Comparison of ENCODE assay signal across 19 cellular contexts in the genomic region with DNA sequence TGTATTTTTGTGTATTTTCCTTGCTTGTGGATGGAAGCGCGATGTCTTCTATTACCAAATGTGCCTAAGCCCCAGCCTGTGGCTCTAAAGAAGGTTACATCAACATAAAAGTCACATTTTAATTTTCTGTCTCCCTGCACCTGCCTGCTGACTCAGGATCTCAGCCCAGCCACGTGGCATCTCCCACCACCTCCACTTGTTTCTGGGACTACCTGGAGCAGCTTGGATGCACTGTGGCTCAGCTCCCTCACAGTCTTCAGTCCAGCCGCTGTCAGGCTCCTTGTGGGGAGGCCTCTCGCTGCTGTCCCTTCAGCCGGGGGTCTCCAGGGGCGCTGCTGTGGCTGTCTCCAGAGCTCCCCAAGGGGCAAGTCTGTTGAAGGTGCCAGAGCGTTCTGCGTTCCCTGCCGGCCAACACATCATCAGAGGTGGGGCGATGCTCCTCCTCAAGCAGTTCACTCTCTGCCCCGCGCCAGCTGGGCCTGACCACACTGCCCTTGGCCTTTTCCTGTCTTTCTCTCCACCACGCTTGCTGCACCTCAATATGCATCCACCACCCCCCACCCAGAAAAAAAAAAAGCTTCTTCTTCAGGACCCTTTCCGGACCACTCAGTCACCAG.
"Had no signal": no experiment of that assay in that cellular context is flagged by ENCODE, and none has a peak within 500 bp of the region (broad histone marks: within the 10 kb centered on the region; RNA-seq: fewer than 3 reads in every experiment).

No MANE protein-coding gene starts in this region.

- H3K4me1 Mint-ChIP-seq: immature natural killer cell had no signal

- H3K9me3 Mint-ChIP-seq: activated CD4-positive, alpha-beta T cell treated with anti-CD3 and anti-CD28 coated beads, Interleukin-2, amount 10 ng/mL, durations not matched to agents 24 days and 14 days; activated T-helper 2 cell treated with anti-CD3 and anti-CD28 coated beads, Interferon-gamma antibody, Interleukin-2, Interleukin-4, amounts not matched to agents 10 μg/mL and 5 μg/mL and 100 μg/mL, durations not matched to agents 14 hours and 24 hours and 36 hours; immature natural killer cell; stimulated activated memory B cell treated with anti-CD40 and anti-IgM and Interleukin-4, amounts not matched to agents 10 μg/mL and 1 μg/mL and 100 μg/mL, for 72 hours; T-cell; T-helper 2 cell treated with Interferon-gamma antibody and Interleukin-4, amounts not matched to agents 5 μg/mL and 100 μg/mL, for 36 hours had no signal

- H3K27ac Mint-ChIP-seq: activated CD4-positive, alpha-beta T cell treated with anti-CD3 and anti-CD28 coated beads, Interleukin-2, amount 10 ng/mL, durations not matched to agents 24 days and 14 days; activated T-helper 2 cell treated with anti-CD3 and anti-CD28 coated beads, Interferon-gamma antibody, Interleukin-2, Interleukin-4, amounts not matched to agents 10 μg/mL and 5 μg/mL and 100 μg/mL, durations not matched to agents 14 hours and 24 hours and 36 hours; mesothelial cell of epicardium; nephron; stimulated activated memory B cell treated with anti-CD40 and anti-IgM and Interleukin-4, amounts not matched to agents 10 μg/mL and 1 μg/mL and 100 μg/mL, for 72 hours; T-helper 2 cell treated with Interferon-gamma antibody and Interleukin-4, amounts not matched to agents 5 μg/mL and 100 μg/mL, for 36 hours had no signal

- H3K27me3 Mint-ChIP-seq: activated CD4-positive, alpha-beta T cell treated with anti-CD3 and anti-CD28 coated beads, Interleukin-2, amount 10 ng/mL, durations not matched to agents 24 days and 14 days; stimulated activated memory B cell treated with anti-CD40 and anti-IgM and Interleukin-4, amounts not matched to agents 10 μg/mL and 1 μg/mL and 100 μg/mL, for 72 hours; T-cell had no signal

- DNase-seq: activated CD4-positive, alpha-beta T cell treated with anti-CD3 and anti-CD28 coated beads, Interleukin-2, amount 10 ng/mL, durations not matched to agents 24 days and 14 days; activated naive CD4-positive, alpha-beta T cell; activated T-cell treated with anti-CD3 and anti-CD28 coated beads, Interleukin-2, amount 50 U/mL, for 1 hour; body of pancreas; immature natural killer cell; left lung; mammary epithelial cell; occipital lobe; posterior cingulate gyrus; small intestine; stimulated activated CD4-positive, alpha-beta T cell treated with anti-CD3 and anti-CD28 coated beads, Interleukin-15, amount 100 ng/mL, for 24 hours; T-cell had no signal

- H3K4me3 Mint-ChIP-seq: activated CD4-positive, alpha-beta T cell treated with anti-CD3 and anti-CD28 coated beads, Interleukin-2, amount 10 ng/mL, durations not matched to agents 24 days and 14 days; immature natural killer cell; mesothelial cell of epicardium; nephron; stimulated activated memory B cell treated with anti-CD40 and anti-IgM and Interleukin-4, amounts not matched to agents 10 μg/mL and 1 μg/mL and 100 μg/mL, for 72 hours; T-cell; T-helper 2 cell treated with Interferon-gamma antibody and Interleukin-4, amounts not matched to agents 5 μg/mL and 100 μg/mL, for 36 hours had no signal

- ATAC-seq: activated CD4-positive, CD25-positive, alpha-beta regulatory T cell treated with anti-CD3 and anti-CD28 coated beads, Interleukin-2, amount 50 U/mL, for 24 hours; body of pancreas; left lung; sciatic nerve; stimulated activated memory B cell treated with anti-CD40 and anti-IgM and Interleukin-4, amounts not matched to agents 10 μg/mL and 1 μg/mL and 100 μg/mL, for 72 hours; T-cell had no signal
